In the genomic region with DNA sequence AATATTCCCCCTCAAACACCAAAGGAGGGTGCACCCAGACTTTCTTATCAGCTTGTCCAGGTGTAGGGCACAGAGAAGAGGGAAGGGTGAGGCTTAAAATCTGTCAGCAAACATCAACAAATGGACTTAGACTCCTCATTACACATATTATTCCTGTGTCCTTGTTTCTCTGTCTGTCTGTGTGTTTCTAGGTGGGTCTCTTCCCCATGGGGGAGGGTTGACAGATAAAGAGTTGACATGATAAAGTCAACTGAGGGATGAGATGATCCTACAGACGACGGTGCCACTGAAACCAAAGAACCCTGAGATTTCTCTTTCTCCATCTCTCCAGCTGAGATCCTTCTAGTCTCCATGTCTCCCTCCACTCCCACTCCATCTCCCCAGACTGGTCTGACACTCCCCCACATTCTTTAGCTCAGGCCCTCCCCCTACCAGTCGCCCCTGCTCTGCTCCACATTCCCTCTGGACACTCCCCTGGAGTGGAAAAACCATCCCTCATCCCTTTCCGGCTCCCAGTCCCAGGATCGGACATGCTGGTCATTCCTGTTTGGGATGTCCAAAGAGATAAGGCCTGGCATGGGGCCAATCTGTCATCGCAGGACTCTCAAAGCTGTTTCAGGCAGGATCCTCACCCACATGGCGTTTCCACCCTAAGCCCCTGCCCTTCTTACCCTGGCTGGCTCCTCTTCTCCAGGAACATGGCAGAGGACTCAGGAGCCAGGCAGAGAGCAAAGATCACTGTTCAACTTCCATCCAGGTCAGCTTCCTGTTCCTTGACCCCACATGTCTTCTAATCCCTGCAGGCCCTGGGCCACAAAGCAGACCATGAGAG, we compare ENCODE assay signal across 12 cellular contexts. TPM values are rescaled to one million over a fixed set of nuclear protein-coding genes. Genes with fewer than 3 reads are reported as not detected.
DNase-seq lines count a peak whose midpoint lies in the region; ATAC-seq, FAIRE-seq and TF ChIP-seq lines count a peak whose summit lies in the region.
"Had no signal": no experiment of that assay in that cellular context is flagged by ENCODE, and none has a peak within 500 bp of the region (broad histone marks: within the 10 kb centered on the region; RNA-seq: fewer than 3 reads in every experiment).

No MANE protein-coding gene starts in this region.

- H3K36me3 Mint-ChIP-seq in neural crest cell (ENCODE audit: low read depth): no peaks in the 10 kb centered on the region

- no peak for ATAC-seq in HG03520 (IDR thresholded peaks at IDR 0.05; ENCODE audit: unreplicated experiment)

- peak overlapping the region; percentile 49 for H3K27ac ChIP-seq in C4-2B
- H3K27ac ChIP-seq: SK-N-MC had no signal

- H3K4me1 Mint-ChIP-seq in neural crest cell: peaks cover 54% of the 10 kb centered on the region

- no peak overlapping the region for H3K4me3 ChIP-seq in fibroblast of villous mesenchyme (ENCODE audit: low read depth, low read length)
- no peak overlapping the region for H3K4me3 ChIP-seq in MG63
- H3K4me3 ChIP-seq: SK-N-MC had no signal

- peak overlapping the region; percentile 63 for H3K4me3 Mint-ChIP-seq in neural crest cell

- H3K9me3 ChIP-seq in MG63: no peaks in the 10 kb centered on the region

- DNase-seq in RCC 7860 (ENCODE audit: low spot score): peak; percentile 47
- peak; percentile 78 for DNase-seq in fibroblast of villous mesenchyme (ENCODE audit: low read depth)
- DNase-seq in neural crest cell (ENCODE audit: low read depth, low spot score): no peak
- no peak for DNase-seq in cerebellar nuclear complex (lab: John Stamatoyannopoulos, UW)
- DNase-seq in cortex of kidney (lab: John Stamatoyannopoulos, UW): no peak
- DNase-seq in MG63: no peak
- DNase-seq: hypothalamus, NCI-H187 treated with DMSO at 0.1 percent for 48 hours had no signal

- no peaks in the 10 kb centered on the region for H3K9me3 Mint-ChIP-seq in neural crest cell
- H3K9me3 Mint-ChIP-seq: CD8-positive, alpha-beta memory T cell had no signal

- H3K27me3 ChIP-seq in MG63: no peaks in the 10 kb centered on the region

- H3K27ac Mint-ChIP-seq in neural crest cell (ENCODE audit: unreplicated experiment): peak overlapping the region; percentile 57

- H3K36me3 ChIP-seq in MG63: peaks cover 17% of the 10 kb centered on the region

- FAIRE-seq in RCC 7860 (lab: Jason Lieb, UNC): no peak

- TF ChIP-seq CTCF in C4-2B (conservative IDR thresholded peaks at IDR 0.05): no peak
- TF ChIP-seq CTCF in fibroblast of villous mesenchyme (IDR thresholded peaks at IDR 0.05; ENCODE audit: insufficient read depth, low read depth, low read length): no peak
- TF ChIP-seq CTCF in neural crest cell (conservative IDR thresholded peaks at IDR 0.05): no peak

- H3K27me3 Mint-ChIP-seq in neural crest cell (ENCODE audit: low read depth): peaks cover 48% of the 10 kb centered on the region

RNA-seq across cellular contexts. Expression of gene ITGA3, which starts 2.9 kb away (rescaled TPM):
- 207 and 266 TPM in 2 replicates for total RNA-seq in fibroblast of villous mesenchyme
- total RNA-seq in neural crest cell: 4.5 and 4.8 TPM in 2 replicates
- 162 and 248 TPM in 2 replicates for total RNA-seq in MG63 (2014; rRNA removed; shearing (Covaris generic); ENCODE audit: low replicate concordance)

RNA-seq across cellular contexts. Expression of gene PDK2, which starts 42.1 kb away (rescaled TPM):
- total RNA-seq in fibroblast of villous mesenchyme: 20.3 and 20.6 TPM in 2 replicates
- 21.6 and 24.6 TPM in 2 replicates for total RNA-seq in neural crest cell
- 16.9 and 25.8 TPM in 2 replicates for total RNA-seq in MG63 (2014; rRNA removed; shearing (Covaris generic); ENCODE audit: low replicate concordance)

RNA-seq across cellular contexts. Expression of gene DLX3, which starts 58.0 kb away (rescaled TPM):
- total RNA-seq in fibroblast of villous mesenchyme: not detected in 2 replicates
- total RNA-seq in neural crest cell: 0.41 and 1.0 TPM in 2 replicates
- total RNA-seq in MG63 (2014; rRNA removed; shearing (Covaris generic); ENCODE audit: low replicate concordance): 2.5 and 5.3 TPM in 2 replicates

Comparison
In these comparisons a context has a peak if more than half of its experiments do, and no peak if none do; other contexts are left out.
1. DNase-seq: peak in RCC 7860 (single experiment) and fibroblast of villous mesenchyme (single experiment); none in neural crest cell (single experiment), cerebellar nuclear complex (0 of 2), cortex of kidney (single experiment) and MG63 (single experiment).
2. RNA of gene ITGA3, which starts 2.9 kb away (total RNA-seq): 207 to 266 TPM in fibroblast of villous mesenchyme and 162 to 248 TPM in MG63; 4.5 to 4.8 TPM in neural crest cell; every median in the first group is over 10 times any median in the second.